In the genomic region with DNA sequence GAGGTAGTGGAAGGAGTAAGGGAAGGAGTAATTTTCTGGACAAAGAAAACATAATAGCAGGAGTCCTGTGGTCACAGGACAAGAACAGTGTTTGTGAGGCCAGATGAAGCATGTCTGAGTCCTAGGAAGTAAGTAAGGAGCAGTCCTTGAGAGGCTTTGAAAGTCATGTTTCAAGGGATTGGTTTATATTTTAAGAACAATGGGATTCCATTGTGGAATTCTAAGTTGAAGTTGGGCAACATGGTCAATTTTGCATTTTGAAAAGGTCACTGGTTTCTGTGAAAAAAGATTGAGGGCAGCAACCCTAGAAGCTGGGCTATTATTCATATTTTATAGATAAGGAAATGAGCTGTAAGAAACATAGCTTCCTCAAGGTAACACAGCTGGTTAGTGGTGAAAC, we compare ENCODE assay signal across 25 cellular contexts. TPM values are rescaled to one million over a fixed set of nuclear protein-coding genes. Genes with fewer than 3 reads are reported as not detected.
DNase-seq lines count a peak whose midpoint lies in the region; FAIRE-seq and TF ChIP-seq lines count a peak whose summit lies in the region.
"Had no signal": no experiment of that assay in that cellular context is flagged by ENCODE, and none has a peak within 500 bp of the region (broad histone marks: within the 10 kb centered on the region; RNA-seq: fewer than 3 reads in every experiment).

No MANE protein-coding gene starts in this region.

- H3K4me2 ChIP-seq in astrocyte (ENCODE audit: low read length) = no peak overlapping the region
- H3K4me2 ChIP-seq in hepatocyte = no peak overlapping the region
- H3K4me2 ChIP-seq: BLaER1 treated with 17β-estradiol and CSF1 and Interleukin-3, amounts not matched to agents 10 nM and 100 nM had no signal

- DNase-seq in AG10803 (ENCODE audit: low read depth) (peak; percentile 37), HL-60 (ENCODE audit: low read depth in 1 of 2, low spot score in 1 of 2) (no peak), astrocyte (ENCODE audit: low read depth) (peak; percentile 48), foreskin melanocyte (peak; percentile 87), SHP77 treated with DMSO at 0.1 percent for 48 hours (lab: John Stamatoyannopoulos, UW) (no peak), NCI-H2171 (lab: John Stamatoyannopoulos, UW) (no peak), hepatocyte (ENCODE audit: low spot score) (no peak)
- no peak for DNase-seq in activated CD4-positive, CD25-positive, alpha-beta regulatory T cell (lab: John Stamatoyannopoulos, UW)
- DNase-seq: activated B cell treated with CpG ODN at 0.5 μM for 24 hours; activated CD4-positive, alpha-beta memory T cell treated with anti-CD3 and anti-CD28 coated beads for 36 hours; DMS79 treated with DMSO at 0.1 percent for 48 hours; heart right ventricle; naive thymus-derived CD8-positive, alpha-beta T cell; NCI-H2029; NCI-H446; retina; SW 1271; uterus had no signal

- H3K79me2 ChIP-seq in astrocyte (ENCODE audit: insufficient read depth, low read length) (no peaks in the 10 kb centered on the region), hepatocyte (no peaks in the 10 kb centered on the region)

- no peak overlapping the region for H3K9ac ChIP-seq in astrocyte (ENCODE audit: low read length)
- H3K9ac ChIP-seq: BLaER1 treated with 17β-estradiol and CSF1 and Interleukin-3, amounts not matched to agents 10 nM and 100 nM had no signal

- H3K4me1 ChIP-seq in astrocyte (ENCODE audit: insufficient read depth, low read length) (no peaks in the 10 kb centered on the region), hepatocyte (ENCODE audit: insufficient read depth) (no peaks in the 10 kb centered on the region)
- H3K4me1 ChIP-seq: BLaER1 treated with 17β-estradiol and CSF1 and Interleukin-3, amounts not matched to agents 10 nM and 100 nM; uterus had no signal

- H3K9me3 ChIP-seq in astrocyte (ENCODE audit: insufficient read depth, low read depth, low read length) (no peaks in the 10 kb centered on the region), hepatocyte (ENCODE audit: low read depth) (no peaks in the 10 kb centered on the region)
- H3K9me3 ChIP-seq: BLaER1 treated with 17β-estradiol and CSF1 and Interleukin-3, amounts not matched to agents 10 nM and 100 nM; Caco-2; heart right ventricle; uterus had no signal

- no peaks in the 10 kb centered on the region for H3K27me3 ChIP-seq in HL-60 (ENCODE audit: insufficient read depth, poor library complexity, severe bottlenecking)
- peaks cover 2% of the 10 kb centered on the region for H3K27me3 ChIP-seq in astrocyte (ENCODE audit: insufficient read depth, low read length)
- no peaks in the 10 kb centered on the region for H3K27me3 ChIP-seq in hepatocyte
- H3K27me3 ChIP-seq: BLaER1 treated with 17β-estradiol and CSF1 and Interleukin-3, amounts not matched to agents 10 nM and 100 nM; uterus had no signal

- H2AFZ ChIP-seq in astrocyte (ENCODE audit: low read depth, low read length) (no peak overlapping the region), hepatocyte (no peak overlapping the region)

- H3K4me3 Mint-ChIP-seq in astrocyte (ENCODE audit: unreplicated experiment) = no peak overlapping the region
- H3K4me3 Mint-ChIP-seq: activated B cell treated with CpG ODN at 0.5 μM for 24 hours; activated CD4-positive, alpha-beta memory T cell treated with anti-CD3 and anti-CD28 coated beads for 36 hours; naive thymus-derived CD8-positive, alpha-beta T cell; stimulated activated memory B cell treated with anti-CD40 and anti-IgM and Interleukin-4, amounts not matched to agents 10 μg/mL and 1 μg/mL and 100 μg/mL, for 72 hours had no signal

- no peaks in the 10 kb centered on the region for H3K36me3 Mint-ChIP-seq in astrocyte (ENCODE audit: low read depth, unreplicated experiment)
- H3K36me3 Mint-ChIP-seq: activated CD4-positive, alpha-beta memory T cell treated with anti-CD3 and anti-CD28 coated beads for 36 hours; stimulated activated memory B cell treated with anti-CD40 and anti-IgM and Interleukin-4, amounts not matched to agents 10 μg/mL and 1 μg/mL and 100 μg/mL, for 72 hours had no signal

- no peaks in the 10 kb centered on the region for H3K9me3 Mint-ChIP-seq in astrocyte (ENCODE audit: unreplicated experiment)
- H3K9me3 Mint-ChIP-seq: activated B cell treated with CpG ODN at 0.5 μM for 24 hours; activated CD4-positive, alpha-beta memory T cell treated with anti-CD3 and anti-CD28 coated beads for 36 hours; naive thymus-derived CD8-positive, alpha-beta T cell; stimulated activated memory B cell treated with anti-CD40 and anti-IgM and Interleukin-4, amounts not matched to agents 10 μg/mL and 1 μg/mL and 100 μg/mL, for 72 hours had no signal

- no peaks in the 10 kb centered on the region for H4K20me1 ChIP-seq in astrocyte (ENCODE audit: insufficient read depth, low read length)
- no peaks in the 10 kb centered on the region for H4K20me1 ChIP-seq in hepatocyte (ENCODE audit: insufficient read depth, poor library complexity, severe bottlenecking)
- H4K20me1 ChIP-seq: BLaER1 treated with 17β-estradiol and CSF1 and Interleukin-3, amounts not matched to agents 10 nM and 100 nM had no signal

- H3K27ac ChIP-seq in HL-60 (replicated peaks) = peak overlapping the region; percentile 52
- no peak overlapping the region for H3K27ac ChIP-seq in astrocyte (ENCODE audit: low read depth, low read length)
- H3K27ac ChIP-seq in hepatocyte = no peak overlapping the region
- H3K27ac ChIP-seq: BLaER1 treated with 17β-estradiol and CSF1 and Interleukin-3, amounts not matched to agents 10 nM and 100 nM; uterus had no signal

- H3K9me2 ChIP-seq in hepatocyte (replicated peaks; ENCODE audit: insufficient read depth) = no peaks in the 10 kb centered on the region

- no peak overlapping the region for H3K27ac Mint-ChIP-seq in astrocyte (ENCODE audit: unreplicated experiment)
- H3K27ac Mint-ChIP-seq: activated B cell treated with CpG ODN at 0.5 μM for 24 hours; activated CD4-positive, alpha-beta memory T cell treated with anti-CD3 and anti-CD28 coated beads for 36 hours; naive thymus-derived CD8-positive, alpha-beta T cell; stimulated activated memory B cell treated with anti-CD40 and anti-IgM and Interleukin-4, amounts not matched to agents 10 μg/mL and 1 μg/mL and 100 μg/mL, for 72 hours had no signal

- H3K36me3 ChIP-seq in astrocyte (ENCODE audit: insufficient read depth, low read length) (no peaks in the 10 kb centered on the region), hepatocyte (replicated peaks; ENCODE audit: insufficient read depth, low read depth) (no peaks in the 10 kb centered on the region)
- H3K36me3 ChIP-seq: BLaER1 treated with 17β-estradiol and CSF1 and Interleukin-3, amounts not matched to agents 10 nM and 100 nM; heart right ventricle; uterus had no signal

- FAIRE-seq in astrocyte (lab: Jason Lieb, UNC) = no peak
- FAIRE-seq: endometrium, GM12878, H54, HepG2 had no signal

- H3K4me3 ChIP-seq in AG10803 (ENCODE audit: low read length) (no peak overlapping the region), HL-60 (replicated peaks; ENCODE audit: insufficient read depth, low read length) (no peak overlapping the region), astrocyte (ENCODE audit: insufficient read depth, low read depth, low read length) (no peak overlapping the region), hepatocyte (no peak overlapping the region)
- H3K4me3 ChIP-seq: BLaER1 treated with 17β-estradiol and CSF1 and Interleukin-3, amounts not matched to agents 10 nM and 100 nM; GM12878; heart right ventricle; uterus had no signal

- TF ChIP-seq CTCF in AG10803 (conservative IDR thresholded peaks at IDR 0.05; ENCODE audit: low read length) (no peak), HL-60 (IDR thresholded peaks at IDR 0.05; ENCODE audit: insufficient read depth, low read length) (no peak), astrocyte (IDR thresholded peaks at IDR 0.05; ENCODE audit: insufficient read depth, low read depth, low read length) (no peak), hepatocyte (IDR thresholded peaks at IDR 0.05; ENCODE audit: poor library complexity) (no peak)

- H3K27me3 Mint-ChIP-seq in astrocyte (ENCODE audit: low read depth, unreplicated experiment) = peaks cover 7% of the 10 kb centered on the region

- peaks cover 4% of the 10 kb centered on the region for H3K4me1 Mint-ChIP-seq in astrocyte (ENCODE audit: low read depth, unreplicated experiment)
- H3K4me1 Mint-ChIP-seq: activated B cell treated with CpG ODN at 0.5 μM for 24 hours; naive thymus-derived CD8-positive, alpha-beta T cell; stimulated activated memory B cell treated with anti-CD40 and anti-IgM and Interleukin-4, amounts not matched to agents 10 μg/mL and 1 μg/mL and 100 μg/mL, for 72 hours had no signal

RNA-seq across cellular contexts. Expression of a gene that starts 10.8 kb away (rescaled TPM):
- 38.0 and 40.7 TPM in 2 replicates for total RNA-seq in astrocyte
- 15.8 and 23.8 TPM in 2 replicates for total RNA-seq in hepatocyte
- polyA plus RNA-seq in hepatocyte = 33.7 and 38.0 TPM in 2 replicates

RNA-seq across cellular contexts. Expression of a gene that starts 28.3 kb away (rescaled TPM):
- total RNA-seq in astrocyte (21.6 and 22.8 TPM in 2 replicates), hepatocyte (51.6 and 53.3 TPM in 2 replicates)
- polyA plus RNA-seq in hepatocyte = 10.0 and 18.6 TPM in 2 replicates

Comparison
In these comparisons a context has a peak if more than half of its experiments do, and no peak if none do; other contexts are left out.
1. DNase-seq: peak in AG10803 (single experiment), astrocyte (single experiment) and foreskin melanocyte (single experiment); none in HL-60 (0 of 2), activated CD4-positive, CD25-positive, alpha-beta regulatory T cell (0 of 4), SHP77 treated with DMSO at 0.1 percent for 48 hours (single experiment), NCI-H2171 (single experiment) and hepatocyte (single experiment).